ENCODE assay signal across 25 cellular contexts in the genomic region with DNA sequence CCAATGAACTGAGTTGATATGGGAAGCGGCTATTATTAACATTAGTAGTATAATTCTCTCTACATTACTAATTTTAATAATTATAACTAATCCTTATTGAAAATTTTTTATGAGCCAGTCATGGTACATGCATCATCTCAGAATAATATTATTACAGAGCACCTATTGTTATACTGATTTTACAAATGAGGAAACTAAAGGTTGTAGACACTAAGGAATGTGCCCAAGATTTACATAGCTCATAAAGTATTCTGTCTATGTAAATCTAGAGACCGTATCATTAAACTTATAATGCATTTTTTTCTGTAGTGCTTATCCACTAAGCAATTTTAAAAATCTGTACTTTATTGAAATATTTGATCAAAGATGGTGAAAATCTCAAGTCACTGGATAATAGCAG.
A peak's percentile ranks its signal among the peaks of the same experiment; 100 is the strongest.
DNase-seq lines count a peak whose midpoint lies in the region; ATAC-seq, FAIRE-seq and TF ChIP-seq lines count a peak whose summit lies in the region.
"Had no signal": no experiment of that assay in that cellular context is flagged by ENCODE, and none has a peak within 500 bp of the region (broad histone marks: within the 10 kb centered on the region; RNA-seq: fewer than 3 reads in every experiment).

No MANE protein-coding gene starts in this region.

- intact Hi-C loops in IMR-90 (cut with micrococcal nuclease) = no loop called here

- no peak overlapping the region for H2BK120ac ChIP-seq in IMR-90 (ENCODE audit: low read depth, low read length)

- no peak overlapping the region for H3K4ac ChIP-seq in IMR-90 (ENCODE audit: low read depth, low read length)

- H4K5ac ChIP-seq in IMR-90 (ENCODE audit: low read depth, low read length) = no peak overlapping the region

- H3K4me3 ChIP-seq in A549 (no peak overlapping the region), IMR-90 (ENCODE audit: insufficient read depth, low read depth, low read length) (no peak overlapping the region)
- H3K4me3 ChIP-seq: GM12878, GM23338, HAP-1 had no signal

- no peak for TF ChIP-seq EP300 in A549 (IDR thresholded peaks at IDR 0.05)

- ATAC-seq in A549 (no peak), IMR-90 (ENCODE audit: low read depth) (peak; percentile 37; the same call in 1 of the 2 replicates), SK-N-SH treated with all-trans-retinoic acid at 6 μM for 48 hours (peak; percentile 63)
- ATAC-seq: GM12878, GM23338 had no signal

- H4K8ac ChIP-seq in IMR-90 (ENCODE audit: low read depth in 2 of 2, low read length in 2 of 2) = no peak overlapping the region

- H3K27me3 ChIP-seq in IMR-90 (ENCODE audit: control insufficient read depth, insufficient read depth, low read length) = no peaks in the 10 kb centered on the region

- no peak overlapping the region for H3K56ac ChIP-seq in IMR-90 (ENCODE audit: extremely low read depth, insufficient read depth, low read length)

- H3K9me3 ChIP-seq in A549 (no peaks in the 10 kb centered on the region), IMR-90 (ENCODE audit: control insufficient read depth, insufficient read depth, low read length) (no peaks in the 10 kb centered on the region)
- H3K9me3 ChIP-seq: HAP-1 had no signal

- dilution Hi-C loops in IMR-90 (cut with HindIII; ENCODE audit: low sequenced_read_pairs, unreplicated experiment) = no loop called here

- H3K4me1 ChIP-seq in A549 (peaks cover 7% of the 10 kb centered on the region), IMR-90 (ENCODE audit: control insufficient read depth, insufficient read depth, low read length) (no peaks in the 10 kb centered on the region; the same call in 1 of the 2 replicates)

- H3K27ac ChIP-seq in A549 (no peak overlapping the region), IMR-90 (ENCODE audit: insufficient read depth, low read length) (no peak overlapping the region), epithelial cell of prostate (peak overlapping the region; percentile 63)
- H3K27ac ChIP-seq: C4-2B, KMS-11, RWPE1 had no signal

- no peak for DNase-seq in A549 (ENCODE audit: low read depth in 1 of 2, low spot score in 1 of 2)
- DNase-seq in IMR-90 = peak; percentile 20
- DNase-seq in epithelial cell of prostate (ENCODE audit: low read depth, low spot score) = peak; percentile 26
- no peak for DNase-seq in COR-L47 (lab: John Stamatoyannopoulos, UW)
- no peak for DNase-seq in stimulated activated CD8-positive, alpha-beta memory T cell treated with anti-CD3 and anti-CD28 coated beads, Interleukin-4, amount 100 ng/mL, for 48 hours
- DNase-seq in cerebellar cortex (ENCODE audit: low spot score) = no peak
- no peak for DNase-seq in stimulated activated CD4-positive, alpha-beta T cell treated with anti-CD3 and anti-CD28 coated beads, Interleukin-2, amount 100 ng/mL, for 48 hours
- DNase-seq: 8988T, DMS79, NCI-H1105, NCI-H146, NCI-H2081, NCI-H2171, NCI-H524 treated with DMSO at 0.1 percent for 48 hours, OCI-M1, SIG-M5 had no signal

- WGBS in A549 (ENCODE audit: missing lambda C conversion rate) = 45% methylated on average over 2 of the region's 2 CpGs
- no CpG with 5 or more reads among the region's 2 CpGs for WGBS in IMR-90 (ENCODE audit: extremely low coverage in 2 of 2, insufficient read length in 1 of 2), 2 experiments

- no peaks in the 10 kb centered on the region for H3K9me1 ChIP-seq in IMR-90 (ENCODE audit: insufficient read depth, low read length)

- H3K18ac ChIP-seq in IMR-90 (ENCODE audit: low read depth, low read length) = no peak overlapping the region

- in situ Hi-C loops in IMR-90 (cut with MboI; ENCODE audit: low sequenced_read_pairs) = no loop called here

- H2AFZ ChIP-seq in IMR-90 (replicated peaks; ENCODE audit: low read length, poor library complexity) = no peak overlapping the region
- H2AFZ ChIP-seq: GM23338 had no signal

- no peak for TF ChIP-seq POLR2A in A549 (IDR thresholded peaks at IDR 0.05; ENCODE audit: low read length)
- no peak for TF ChIP-seq POLR2A in IMR-90 (IDR thresholded peaks at IDR 0.05; ENCODE audit: low read depth, low read length)

- no peak overlapping the region for H2BK5ac ChIP-seq in IMR-90 (ENCODE audit: low read depth, low read length, poor library complexity, severe bottlenecking)

- H4K91ac ChIP-seq in IMR-90 (ENCODE audit: insufficient read depth, low read depth, low read length) = no peak overlapping the region

- no peaks in the 10 kb centered on the region for H3K79me1 ChIP-seq in IMR-90 (ENCODE audit: low read depth in 1 of 2, low read length in 2 of 2)

- no peak overlapping the region for H3K14ac ChIP-seq in IMR-90 (replicated peaks; ENCODE audit: low read depth, low read length)

- H2AK5ac ChIP-seq in IMR-90 (ENCODE audit: low read depth, low read length) = no peak overlapping the region

- H4K20me1 ChIP-seq in IMR-90 (ENCODE audit: insufficient read depth, low read length) = no peaks in the 10 kb centered on the region

- no peak for FAIRE-seq in A549 (lab: Jason Lieb, UNC)
- FAIRE-seq: GM12878, GM18507, HTR-8/SVneo had no signal

- H2AK9ac ChIP-seq in IMR-90 (replicated peaks; ENCODE audit: low read depth, low read length, poor library complexity) = no peak overlapping the region

- no peaks in the 10 kb centered on the region for H3K36me3 ChIP-seq in IMR-90 (ENCODE audit: control insufficient read depth, insufficient read depth, low read length)
- H3K36me3 ChIP-seq: HAP-1 had no signal

- POLR2A ChIA-PET in A549 (lab: Yijun Ruan, JAX) (no interaction called here), IMR-90 (lab: Charles Lee; ENCODE audit: unreplicated experiment) (no interaction called here)

- H3K4me2 ChIP-seq in A549 (peak overlapping the region; percentile 42; the same call in 1 of the 3 replicates), IMR-90 (ENCODE audit: low read depth, low read length) (peak overlapping the region; percentile 47; the same call in 1 of the 2 replicates)
- H3K4me2 ChIP-seq: GM23338, KMS-11 had no signal

- no peak overlapping the region for H2BK15ac ChIP-seq in IMR-90 (ENCODE audit: low read depth, low read length)

- H2BK20ac ChIP-seq in IMR-90 (ENCODE audit: low read depth, low read length) = no peak overlapping the region

- H3K9ac ChIP-seq in IMR-90 (ENCODE audit: low read depth, low read length) = no peak overlapping the region
- H3K9ac ChIP-seq: KMS-11 had no signal

- CTCF ChIA-PET in A549 (lab: Yijun Ruan, JAX) (no interaction called here), IMR-90 (lab: Yijun Ruan, JAX) (interaction anchor here (0.6 kb wide), 1 partner anchor 221 kb away, joined by 3 read pairs; no protein-coding TSS in a partner anchor)

- H3K23ac ChIP-seq in IMR-90 (ENCODE audit: low read depth, low read length) = no peak overlapping the region

- no TSS peak for BruUV-seq in IMR-90 (replicated peaks; lab: Mats Ljungman, UMichigan)

- TF ChIP-seq CTCF in A549 (IDR thresholded peaks at IDR 0.05) = no peak
- no peak for TF ChIP-seq CTCF in IMR-90 (conservative IDR thresholded peaks at IDR 0.05; ENCODE audit: low read depth, low read length)

- TF ChIP-seq RAD21 in A549 (conservative IDR thresholded peaks at IDR 0.05 in 1 of 2, IDR thresholded peaks at IDR 0.05 in 1 of 2) (no peak), IMR-90 (IDR thresholded peaks at IDR 0.05; ENCODE audit: low read length) (no peak)

TF ChIP-seq in A549, 52 proteins besides CTCF, POLR2A, EP300 and RAD21 (continues in another document):
- TF ChIP-seq, protein P1, sequence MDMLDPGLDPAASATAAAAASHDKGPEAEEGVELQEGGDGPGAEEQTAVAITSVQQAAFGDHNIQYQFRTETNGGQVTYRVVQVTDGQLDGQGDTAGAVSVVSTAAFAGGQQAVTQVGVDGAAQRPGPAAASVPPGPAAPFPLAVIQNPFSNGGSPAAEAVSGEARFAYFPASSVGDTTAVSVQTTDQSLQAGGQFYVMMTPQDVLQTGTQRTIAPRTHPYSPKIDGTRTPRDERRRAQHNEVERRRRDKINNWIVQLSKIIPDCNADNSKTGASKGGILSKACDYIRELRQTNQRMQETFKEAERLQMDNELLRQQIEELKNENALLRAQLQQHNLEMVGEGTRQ (IDR thresholded peaks at IDR 0.05) = no peak
- TF ChIP-seq FOSB (CRISPR knock-in tag; IDR thresholded peaks at IDR 0.05) = no peak
- TF ChIP-seq ZNF302 (CRISPR knock-in tag; IDR thresholded peaks at IDR 0.05) = no peak

TF ChIP-seq in IMR-90, 13 proteins besides CTCF, POLR2A, EP300 and RAD21 (continues in another document):
- TF ChIP-seq MAFK (IDR thresholded peaks at IDR 0.05; ENCODE audit: low read depth, low read length) = no peak
- TF ChIP-seq MAZ (IDR thresholded peaks at IDR 0.05; ENCODE audit: borderline replicate concordance, low read depth, low read length) = no peak
- TF ChIP-seq MXI1 (IDR thresholded peaks at IDR 0.05; ENCODE audit: borderline replicate concordance, low read depth, low read length) = no peak
- TF ChIP-seq RCOR1 (IDR thresholded peaks at IDR 0.05; ENCODE audit: insufficient replicate concordance, low read length) = no peak
- TF ChIP-seq, protein P2, sequence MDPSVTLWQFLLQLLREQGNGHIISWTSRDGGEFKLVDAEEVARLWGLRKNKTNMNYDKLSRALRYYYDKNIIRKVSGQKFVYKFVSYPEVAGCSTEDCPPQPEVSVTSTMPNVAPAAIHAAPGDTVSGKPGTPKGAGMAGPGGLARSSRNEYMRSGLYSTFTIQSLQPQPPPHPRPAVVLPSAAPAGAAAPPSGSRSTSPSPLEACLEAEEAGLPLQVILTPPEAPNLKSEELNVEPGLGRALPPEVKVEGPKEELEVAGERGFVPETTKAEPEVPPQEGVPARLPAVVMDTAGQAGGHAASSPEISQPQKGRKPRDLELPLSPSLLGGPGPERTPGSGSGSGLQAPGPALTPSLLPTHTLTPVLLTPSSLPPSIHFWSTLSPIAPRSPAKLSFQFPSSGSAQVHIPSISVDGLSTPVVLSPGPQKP (IDR thresholded peaks at IDR 0.05; ENCODE audit: borderline replicate concordance, low read depth, low read length) = no peak
- TF ChIP-seq FOS (IDR thresholded peaks at IDR 0.05; ENCODE audit: low read depth, low read length) = no peak

TF ChIP-seq in SK-N-SH treated with all-trans-retinoic acid at 6 μM for 48 hours, 23 proteins besides CTCF, POLR2A, EP300 and RAD21 (continues in another document):
- no peak for TF ChIP-seq ZC3H10 (CRISPR knock-in tag; IDR thresholded peaks at IDR 0.05)
- TF ChIP-seq ESRRG (CRISPR knock-in tag; IDR thresholded peaks at IDR 0.05) = no peak
- TF ChIP-seq TCF4 (CRISPR knock-in tag; IDR thresholded peaks at IDR 0.05; ENCODE audit: borderline replicate concordance) = no peak

Comparison
In these comparisons a context has a peak if more than half of its experiments do, and no peak if none do; other contexts are left out.
1. ATAC-seq: peak in IMR-90 (single experiment) and SK-N-SH treated with all-trans-retinoic acid at 6 μM for 48 hours (single experiment); none in A549 (0 of 2).
2. DNase-seq: peak in IMR-90 (single experiment) and epithelial cell of prostate (single experiment); none in A549 (0 of 2), COR-L47 (single experiment), stimulated activated CD8-positive, alpha-beta memory T cell treated with anti-CD3 and anti-CD28 coated beads, Interleukin-4, amount 100 ng/mL, for 48 hours (single experiment), cerebellar cortex (single experiment) and stimulated activated CD4-positive, alpha-beta T cell treated with anti-CD3 and anti-CD28 coated beads, Interleukin-2, amount 100 ng/mL, for 48 hours (0 of 2).